1 cellular context compared by ENCODE assay signal in genomic region chr1:183353597-183353996, GRCh38.
TF ChIP-seq lines count a peak whose summit lies in the region.

No MANE protein-coding gene starts in this region.

TF ChIP-seq in H1, 55 proteins besides CTCF, POLR2A, EP300 and RAD21:
- 0 out of 2 replicates have a peak, but pooled peaks have one; percentile 29 for TF ChIP-seq SP1 (IDR thresholded peaks at IDR 0.05; ENCODE audit: low read depth, low read length)
- no peak for TF ChIP-seq KDM5A (IDR thresholded peaks at IDR 0.05; ENCODE audit: low read length)
- TF ChIP-seq CREB1 (IDR thresholded peaks at IDR 0.05) = no peak
